ENCODE assay signal across 8 cellular contexts in genomic region chr11:65040520-65041205, GRCh38.
DNase-seq lines count a peak whose midpoint lies in the region; ATAC-seq and TF ChIP-seq lines count a peak whose summit lies in the region.

No MANE protein-coding gene starts in this region.

- H3K4me3 Mint-ChIP-seq in effector memory CD8-positive, alpha-beta T cell, result peak overlapping the region; percentile 88 to 89
- H3K4me3 Mint-ChIP-seq in memory B cell, result peak overlapping the region; percentile 96

- no peak for TF ChIP-seq CTCF in GM20000 (IDR thresholded peaks at IDR 0.05; ENCODE audit: extremely low read depth, missing control alignments)

- H3K27me3 Mint-ChIP-seq in effector memory CD8-positive, alpha-beta T cell, result no peaks in the 10 kb centered on the region
- H3K27me3 Mint-ChIP-seq in memory B cell, result no peaks in the 10 kb centered on the region

- ATAC-seq in effector memory CD8-positive, alpha-beta T cell (replicated peaks), result peak; percentile 92
- ATAC-seq in memory B cell (ENCODE audit: low read depth), result peak; percentile 87

- H3K36me3 Mint-ChIP-seq in effector memory CD8-positive, alpha-beta T cell (ENCODE audit: insufficient read depth), result peaks cover 7% of the 10 kb centered on the region
- H3K36me3 Mint-ChIP-seq in memory B cell, result peaks cover 8% of the 10 kb centered on the region

- peaks cover 4 to 5% of the 10 kb centered on the region in 2 donors for H3K4me1 Mint-ChIP-seq in effector memory CD8-positive, alpha-beta T cell (ENCODE audit: low read depth in 2 of 2)
- H3K4me1 Mint-ChIP-seq in memory B cell, result peaks cover 7% of the 10 kb centered on the region

- peak overlapping the region; percentile 62 to 79 for H3K27ac Mint-ChIP-seq in effector memory CD8-positive, alpha-beta T cell
- peak overlapping the region; percentile 82 for H3K27ac Mint-ChIP-seq in memory B cell

- H3K9me3 Mint-ChIP-seq in effector memory CD8-positive, alpha-beta T cell, result no peaks in the 10 kb centered on the region
- no peaks in the 10 kb centered on the region for H3K9me3 Mint-ChIP-seq in memory B cell

- peak; percentile 96 for DNase-seq in COLO668 (lab: John Stamatoyannopoulos, UW; ENCODE audit: unreplicated experiment)
- DNase-seq in GM20000 (ENCODE audit: low spot score), result peak; percentile 96
- peak; percentile 90 for DNase-seq in HS-5 (ENCODE audit: low read depth)
- DNase-seq in NK-92 (lab: John Stamatoyannopoulos, UW; ENCODE audit: unreplicated experiment), result peak; percentile 10
- DNase-seq in activated CD8-positive, alpha-beta memory T cell treated with anti-CD3 and anti-CD28 coated beads for 24 hours, result peak; percentile 95
- peak; percentile 83 to 86 (median 84) for DNase-seq in effector memory CD8-positive, alpha-beta T cell
- peak; percentile 74 to 85 for DNase-seq in memory B cell (ENCODE audit: low spot score in 2 of 2)
- DNase-seq in stimulated activated CD8-positive, alpha-beta memory T cell treated with anti-CD3 and anti-CD28 coated beads, Interleukin-12 subunit alpha, Interleukin-12 subunit beta, amount 100 ng/mL, for 1 hour (ENCODE audit: low read depth), result peak; percentile 72

Comparison
In these comparisons a context has a peak if more than half of its experiments do, and no peak if none do; other contexts are left out.
1. Peak in every context shown above with its lines: DNase-seq and ATAC-seq.
2. DNase-seq: peak in every context shown above with its lines; median percentile 96 in COLO668; 96 in GM20000; 95 in activated CD8-positive, alpha-beta memory T cell treated with anti-CD3 and anti-CD28 coated beads for 24 hours; 90 in HS-5; 84 in effector memory CD8-positive, alpha-beta T cell; 80 in memory B cell; 72 in stimulated activated CD8-positive, alpha-beta memory T cell treated with anti-CD3 and anti-CD28 coated beads, Interleukin-12 subunit alpha, Interleukin-12 subunit beta, amount 100 ng/mL, for 1 hour; 10 in NK-92.